Comparison of ENCODE assay signal across 8 cellular contexts in genomic region chr7:140059288-140060242, GRCh38. TPM values are rescaled to one million over a fixed set of nuclear protein-coding genes. Genes with fewer than 3 reads are reported as not detected.
A peak's percentile ranks its signal among the peaks of the same experiment; 100 is the strongest.
DNase-seq lines count a peak whose midpoint lies in the region; ATAC-seq and TF ChIP-seq lines count a peak whose summit lies in the region.

No MANE protein-coding gene starts in this region.

- POLR2A ChIA-PET in A673 (lab: Charles Lee; ENCODE audit: low non-redundant PET): no interaction called here

- WGBS in sigmoid colon, 2 donors: 26 to 70% methylated on average over 11 of the region's 11 CpGs

- no peak overlapping the region for H3K9ac ChIP-seq in fibroblast of lung (ENCODE audit: insufficient read depth, low read length)

- H3K9me3 ChIP-seq in A673 (ENCODE audit: low read depth, low read length, poor library complexity, severe bottlenecking) (no peaks in the 10 kb centered on the region), fibroblast of lung (ENCODE audit: control insufficient read depth, insufficient read depth, low read depth, low read length) (no peaks in the 10 kb centered on the region), sigmoid colon (no peaks in the 10 kb centered on the region)

- DNase-seq in A673 (ENCODE audit: low spot score): peak; percentile 65
- DNase-seq in KBM-7: peak; percentile 25
- DNase-seq in activated CD4-positive, alpha-beta T cell treated with anti-CD3 and anti-CD28 coated beads, Interleukin-2, amount 50 U/mL, for 48 hours: peak; percentile 47 to 63
- DNase-seq in fibroblast of lung (ENCODE audit: low read depth in 2 of 2): peak; percentile 83 to 96
- no peak for DNase-seq in sigmoid colon
- no peak for DNase-seq in SKM-1 (lab: John Stamatoyannopoulos, UW; ENCODE audit: unreplicated experiment)

- no peaks in the 10 kb centered on the region for H3K4me1 ChIP-seq in A673 (ENCODE audit: insufficient read depth, low read length, poor library complexity, severe bottlenecking)
- H3K4me1 ChIP-seq in fibroblast of lung (ENCODE audit: control insufficient read depth, extremely low read depth, insufficient read depth, low read length): peaks cover 25% of the 10 kb centered on the region
- H3K4me1 ChIP-seq in sigmoid colon: peaks cover 0 to 36% (median 22%) of the 10 kb centered on the region in 4 donors

- H3K27ac ChIP-seq in A673 (ENCODE audit: low read depth, low read length, poor library complexity, severe bottlenecking) (no peak overlapping the region), fibroblast of lung (ENCODE audit: insufficient read depth, low read length) (no peak overlapping the region), sigmoid colon (peak overlapping the region in 3 of 4 donors; percentile 14 to 89 (median 44))

- peak overlapping the region; percentile 78 for H3K4me2 ChIP-seq in fibroblast of lung (ENCODE audit: extremely low read depth, insufficient read depth, low read length)

- no peak for TF ChIP-seq POLR2A in sigmoid colon (IDR thresholded peaks at IDR 0.05)

- no peaks in the 10 kb centered on the region for H4K20me1 ChIP-seq in fibroblast of lung (ENCODE audit: control insufficient read depth, extremely low read depth, insufficient read depth, low read length)

- ATAC-seq in GM19455 (IDR thresholded peaks at IDR 0.05; ENCODE audit: unreplicated experiment) (no peak), GM21390 (IDR thresholded peaks at IDR 0.05; ENCODE audit: unreplicated experiment) (no peak)

- intact Hi-C loops in A673 (cut with micrococcal nuclease; ENCODE audit: unreplicated experiment) (no loop called here), sigmoid colon (cut with DNase I) (loop anchor here (5.0 kb wide), 2 partner anchors 118 to 282 kb away; partner anchors contain the start of genes HIPK2 and KDM7A)

- no peaks in the 10 kb centered on the region for H3K79me2 ChIP-seq in fibroblast of lung (ENCODE audit: control insufficient read depth, insufficient read depth, low read length)

- no TSS peak for BruUV-seq in A673 (replicated peaks; lab: Mats Ljungman, UMichigan)

- H3K4me3 ChIP-seq in A673 (ENCODE audit: low read depth, low read length, poor library complexity, severe bottlenecking) (no peak overlapping the region), fibroblast of lung (replicated peaks in 1 of 4; ENCODE audit: control extremely low read depth in 1 of 4, insufficient read depth in 1 of 4, low read depth in 3 of 4, low read length in 4 of 4) (no peak overlapping the region), sigmoid colon (no peak overlapping the region)

- in situ Hi-C loops in KBM-7 (cut with MboI; ENCODE audit: low pct_unique_long_range_greater_than_20kb, low sequenced_read_pairs): no loop called here

- no peak overlapping the region for H2AFZ ChIP-seq in fibroblast of lung (ENCODE audit: low read length)

- no peaks in the 10 kb centered on the region for H3K27me3 ChIP-seq in A673 (replicated peaks; ENCODE audit: insufficient read depth, low read depth, low read length, poor library complexity)
- no peaks in the 10 kb centered on the region for H3K27me3 ChIP-seq in fibroblast of lung (ENCODE audit: control insufficient read depth, insufficient read depth, low read length)
- H3K27me3 ChIP-seq in sigmoid colon: no peaks in the 10 kb centered on the region

- no peak for TF ChIP-seq CTCF in A673 (conservative IDR thresholded peaks at IDR 0.05; ENCODE audit: low read depth, low read length)
- no peak for TF ChIP-seq CTCF in fibroblast of lung (conservative IDR thresholded peaks at IDR 0.05 in 1 of 2, IDR thresholded peaks at IDR 0.05 in 1 of 2; ENCODE audit: low read depth in 1 of 2, low read length in 2 of 2)
- no peak for TF ChIP-seq CTCF in sigmoid colon (IDR thresholded peaks at IDR 0.05)

- H3K36me3 ChIP-seq in A673 (ENCODE audit: insufficient read depth, low read length, poor library complexity, severe bottlenecking): no peaks in the 10 kb centered on the region
- no peaks in the 10 kb centered on the region for H3K36me3 ChIP-seq in fibroblast of lung (ENCODE audit: control insufficient read depth, insufficient read depth, low read length)
- peaks cover 0 to under 1% (median 0%) of the 10 kb centered on the region in 4 donors for H3K36me3 ChIP-seq in sigmoid colon

- CTCF ChIA-PET in A673 (lab: Charles Lee): no interaction called here

- no peak for TF ChIP-seq EP300 in sigmoid colon (IDR thresholded peaks at IDR 0.05)

RNA-seq across cellular contexts. Expression of gene PARP12, which starts 3.2 kb away (rescaled TPM):
- total RNA-seq in A673 (2021) (17.8 and 19.3 TPM in 2 replicates), fibroblast of lung (23.9 and 24.9 TPM in 2 replicates), sigmoid colon (10 to 100 TPM; 20.6 to 29.9 (median 22.9) TPM)
- polyA plus RNA-seq in fibroblast of lung (16.9 and 19.1 TPM in 2 replicates), sigmoid colon (10 to 100 TPM; 30.0 to 49.5 (median 42.2) TPM)
- polyA plus RNA-seq in fibroblast of lung (2012): 9.3 and 10.3 TPM in 2 replicates
- polyA minus RNA-seq in fibroblast of lung (ENCODE audit: low replicate concordance): 28.2 and 34.1 TPM in 2 replicates

Comparison
In these comparisons a context has a peak if more than half of its experiments do, and no peak if none do; other contexts are left out.
1. DNase-seq: peak in A673 (single experiment), KBM-7 (single experiment), activated CD4-positive, alpha-beta T cell treated with anti-CD3 and anti-CD28 coated beads, Interleukin-2, amount 50 U/mL, for 48 hours (2 of 2) and fibroblast of lung (2 of 2); none in sigmoid colon (single experiment) and SKM-1 (single experiment).
2. H3K27ac ChIP-seq: peak in sigmoid colon (3 of 4); none in A673 (single experiment) and fibroblast of lung (single experiment).